ENCODE assay signal across 1 cellular context in the genomic region with DNA sequence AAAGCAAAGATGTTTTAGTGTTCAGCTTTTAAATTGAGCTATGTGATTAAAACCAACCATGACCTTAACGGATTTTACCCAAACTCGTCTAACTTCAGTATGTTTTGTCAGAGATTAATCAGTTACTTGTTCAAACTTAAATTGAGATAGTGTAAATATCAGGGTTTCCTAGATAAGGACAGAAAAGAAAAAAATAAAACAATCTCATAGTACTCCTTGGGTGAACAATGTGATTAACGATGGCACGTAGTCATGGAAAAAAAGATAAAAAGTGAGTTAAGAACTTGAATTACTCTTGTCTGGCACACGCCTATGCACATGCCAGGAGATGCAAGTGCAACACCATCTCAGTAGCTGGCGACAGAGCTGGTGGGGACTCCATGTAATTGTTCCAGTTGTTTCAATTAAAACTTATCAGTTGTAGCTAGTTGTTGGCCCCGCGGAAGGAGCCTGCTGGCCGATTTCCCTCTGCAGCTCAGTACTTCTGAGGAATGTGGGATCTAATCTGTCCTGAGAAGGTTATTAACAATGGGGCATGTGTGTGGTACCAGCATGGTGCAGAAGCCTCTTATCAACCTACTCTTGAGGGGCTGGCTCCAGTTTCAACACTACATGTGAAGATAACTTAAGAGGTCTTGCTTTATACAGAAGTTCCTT.
TF ChIP-seq lines count a peak whose summit lies in the region.

No MANE protein-coding gene starts in this region.

TF ChIP-seq in HepG2, 621 proteins besides CTCF, POLR2A, EP300 and RAD21 (continued from another document and continues in another):
- TF ChIP-seq, protein P1, sequence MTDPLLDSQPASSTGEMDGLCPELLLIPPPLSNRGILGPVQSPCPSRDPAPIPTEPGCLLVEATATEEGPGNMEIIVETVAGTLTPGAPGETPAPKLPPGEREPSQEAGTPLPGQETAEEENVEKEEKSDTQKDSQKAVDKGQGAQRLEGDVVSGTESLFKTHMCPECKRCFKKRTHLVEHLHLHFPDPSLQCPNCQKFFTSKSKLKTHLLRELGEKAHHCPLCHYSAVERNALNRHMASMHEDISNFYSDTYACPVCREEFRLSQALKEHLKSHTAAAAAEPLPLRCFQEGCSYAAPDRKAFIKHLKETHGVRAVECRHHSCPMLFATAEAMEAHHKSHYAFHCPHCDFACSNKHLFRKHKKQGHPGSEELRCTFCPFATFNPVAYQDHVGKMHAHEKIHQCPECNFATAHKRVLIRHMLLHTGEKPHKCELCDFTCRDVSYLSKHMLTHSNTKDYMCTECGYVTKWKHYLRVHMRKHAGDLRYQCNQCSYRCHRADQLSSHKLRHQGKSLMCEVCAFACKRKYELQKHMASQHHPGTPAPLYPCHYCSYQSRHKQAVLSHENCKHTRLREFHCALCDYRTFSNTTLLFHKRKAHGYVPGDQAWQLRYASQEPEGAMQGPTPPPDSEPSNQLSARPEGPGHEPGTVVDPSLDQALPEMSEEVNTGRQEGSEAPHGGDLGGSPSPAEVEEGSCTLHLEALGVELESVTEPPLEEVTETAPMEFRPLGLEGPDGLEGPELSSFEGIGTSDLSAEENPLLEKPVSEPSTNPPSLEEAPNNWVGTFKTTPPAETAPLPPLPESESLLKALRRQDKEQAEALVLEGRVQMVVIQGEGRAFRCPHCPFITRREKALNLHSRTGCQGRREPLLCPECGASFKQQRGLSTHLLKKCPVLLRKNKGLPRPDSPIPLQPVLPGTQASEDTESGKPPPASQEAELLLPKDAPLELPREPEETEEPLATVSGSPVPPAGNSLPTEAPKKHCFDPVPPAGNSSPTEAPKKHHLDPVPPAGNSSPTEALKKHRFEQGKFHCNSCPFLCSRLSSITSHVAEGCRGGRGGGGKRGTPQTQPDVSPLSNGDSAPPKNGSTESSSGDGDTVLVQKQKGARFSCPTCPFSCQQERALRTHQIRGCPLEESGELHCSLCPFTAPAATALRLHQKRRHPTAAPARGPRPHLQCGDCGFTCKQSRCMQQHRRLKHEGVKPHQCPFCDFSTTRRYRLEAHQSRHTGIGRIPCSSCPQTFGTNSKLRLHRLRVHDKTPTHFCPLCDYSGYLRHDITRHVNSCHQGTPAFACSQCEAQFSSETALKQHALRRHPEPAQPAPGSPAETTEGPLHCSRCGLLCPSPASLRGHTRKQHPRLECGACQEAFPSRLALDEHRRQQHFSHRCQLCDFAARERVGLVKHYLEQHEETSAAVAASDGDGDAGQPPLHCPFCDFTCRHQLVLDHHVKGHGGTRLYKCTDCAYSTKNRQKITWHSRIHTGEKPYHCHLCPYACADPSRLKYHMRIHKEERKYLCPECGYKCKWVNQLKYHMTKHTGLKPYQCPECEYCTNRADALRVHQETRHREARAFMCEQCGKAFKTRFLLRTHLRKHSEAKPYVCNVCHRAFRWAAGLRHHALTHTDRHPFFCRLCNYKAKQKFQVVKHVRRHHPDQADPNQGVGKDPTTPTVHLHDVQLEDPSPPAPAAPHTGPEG (CRISPR knock-in tag; IDR thresholded peaks at IDR 0.05) = no peak
- TF ChIP-seq ISL2 (CRISPR knock-in tag; IDR thresholded peaks at IDR 0.05) (no peak), NFATC3 (CRISPR knock-in tag; IDR thresholded peaks at IDR 0.05) (no peak), ZNF337 (CRISPR knock-in tag; IDR thresholded peaks at IDR 0.05; ENCODE audit: borderline replicate concordance, low read depth) (no peak), CBX2 (IDR thresholded peaks at IDR 0.05; ENCODE audit: low read depth, low read length) (no peak), CBX2 (CRISPR knock-in tag; IDR thresholded peaks at IDR 0.05; ENCODE audit: low read depth) (no peak), GABPB1 (CRISPR knock-in tag; IDR thresholded peaks at IDR 0.05) (no peak), TEAD3 (CRISPR knock-in tag; optimal IDR thresholded peaks at IDR 0.05; ENCODE audit: borderline replicate concordance) (no peak), HDAC1 (CRISPR knock-in tag; IDR thresholded peaks at IDR 0.05) (peak; percentile 43; the same call in 1 of the 2 replicates), PITX1 (CRISPR knock-in tag; IDR thresholded peaks at IDR 0.05) (peak; percentile 43; the same call in 1 of the 2 replicates), ZNF598 (CRISPR knock-in tag; IDR thresholded peaks at IDR 0.05; ENCODE audit: borderline replicate concordance) (no peak), ZFP62 (CRISPR knock-in tag; IDR thresholded peaks at IDR 0.05) (no peak), SOX6 (IDR thresholded peaks at IDR 0.05) (no peak), SOX6 (CRISPR knock-in tag; IDR thresholded peaks at IDR 0.05) (peak; percentile 49; the same call in 1 of the 2 replicates), TARDBP (CRISPR knock-in tag; IDR thresholded peaks at IDR 0.05) (no peak), NFYC (CRISPR knock-in tag; IDR thresholded peaks at IDR 0.05) (no peak)
- TF ChIP-seq, protein P2, sequence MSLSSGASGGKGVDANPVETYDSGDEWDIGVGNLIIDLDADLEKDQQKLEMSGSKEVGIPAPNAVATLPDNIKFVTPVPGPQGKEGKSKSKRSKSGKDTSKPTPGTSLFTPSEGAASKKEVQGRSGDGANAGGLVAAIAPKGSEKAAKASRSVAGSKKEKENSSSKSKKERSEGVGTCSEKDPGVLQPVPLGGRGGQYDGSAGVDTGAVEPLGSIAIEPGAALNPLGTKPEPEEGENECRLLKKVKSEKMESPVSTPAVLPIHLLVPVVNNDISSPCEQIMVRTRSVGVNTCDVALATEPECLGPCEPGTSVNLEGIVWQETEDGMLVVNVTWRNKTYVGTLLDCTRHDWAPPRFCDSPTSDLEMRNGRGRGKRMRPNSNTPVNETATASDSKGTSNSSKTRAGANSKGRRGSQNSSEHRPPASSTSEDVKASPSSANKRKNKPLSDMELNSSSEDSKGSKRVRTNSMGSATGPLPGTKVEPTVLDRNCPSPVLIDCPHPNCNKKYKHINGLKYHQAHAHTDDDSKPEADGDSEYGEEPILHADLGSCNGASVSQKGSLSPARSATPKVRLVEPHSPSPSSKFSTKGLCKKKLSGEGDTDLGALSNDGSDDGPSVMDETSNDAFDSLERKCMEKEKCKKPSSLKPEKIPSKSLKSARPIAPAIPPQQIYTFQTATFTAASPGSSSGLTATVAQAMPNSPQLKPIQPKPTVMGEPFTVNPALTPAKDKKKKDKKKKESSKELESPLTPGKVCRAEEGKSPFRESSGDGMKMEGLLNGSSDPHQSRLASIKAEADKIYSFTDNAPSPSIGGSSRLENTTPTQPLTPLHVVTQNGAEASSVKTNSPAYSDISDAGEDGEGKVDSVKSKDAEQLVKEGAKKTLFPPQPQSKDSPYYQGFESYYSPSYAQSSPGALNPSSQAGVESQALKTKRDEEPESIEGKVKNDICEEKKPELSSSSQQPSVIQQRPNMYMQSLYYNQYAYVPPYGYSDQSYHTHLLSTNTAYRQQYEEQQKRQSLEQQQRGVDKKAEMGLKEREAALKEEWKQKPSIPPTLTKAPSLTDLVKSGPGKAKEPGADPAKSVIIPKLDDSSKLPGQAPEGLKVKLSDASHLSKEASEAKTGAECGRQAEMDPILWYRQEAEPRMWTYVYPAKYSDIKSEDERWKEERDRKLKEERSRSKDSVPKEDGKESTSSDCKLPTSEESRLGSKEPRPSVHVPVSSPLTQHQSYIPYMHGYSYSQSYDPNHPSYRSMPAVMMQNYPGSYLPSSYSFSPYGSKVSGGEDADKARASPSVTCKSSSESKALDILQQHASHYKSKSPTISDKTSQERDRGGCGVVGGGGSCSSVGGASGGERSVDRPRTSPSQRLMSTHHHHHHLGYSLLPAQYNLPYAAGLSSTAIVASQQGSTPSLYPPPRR (CRISPR knock-in tag; IDR thresholded peaks at IDR 0.05; ENCODE audit: borderline replicate concordance) = peak; percentile 41; the same call in 1 of the 2 replicates
- TF ChIP-seq, protein P3, sequence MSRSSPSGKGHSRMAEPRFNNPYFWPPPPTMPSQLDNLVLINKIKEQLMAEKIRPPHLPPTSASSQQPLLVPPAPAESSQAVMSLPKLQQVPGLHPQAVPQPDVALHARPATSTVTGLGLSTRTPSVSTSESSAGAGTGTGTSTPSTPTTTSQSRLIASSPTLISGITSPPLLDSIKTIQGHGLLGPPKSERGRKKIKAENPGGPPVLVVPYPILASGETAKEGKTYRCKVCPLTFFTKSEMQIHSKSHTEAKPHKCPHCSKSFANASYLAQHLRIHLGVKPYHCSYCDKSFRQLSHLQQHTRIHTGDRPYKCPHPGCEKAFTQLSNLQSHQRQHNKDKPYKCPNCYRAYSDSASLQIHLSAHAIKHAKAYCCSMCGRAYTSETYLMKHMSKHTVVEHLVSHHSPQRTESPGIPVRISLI (CRISPR knock-in tag; IDR thresholded peaks at IDR 0.05; ENCODE audit: borderline replicate concordance) = peak; percentile 48; the same call in 1 of the 2 replicates
- TF ChIP-seq, protein P4, sequence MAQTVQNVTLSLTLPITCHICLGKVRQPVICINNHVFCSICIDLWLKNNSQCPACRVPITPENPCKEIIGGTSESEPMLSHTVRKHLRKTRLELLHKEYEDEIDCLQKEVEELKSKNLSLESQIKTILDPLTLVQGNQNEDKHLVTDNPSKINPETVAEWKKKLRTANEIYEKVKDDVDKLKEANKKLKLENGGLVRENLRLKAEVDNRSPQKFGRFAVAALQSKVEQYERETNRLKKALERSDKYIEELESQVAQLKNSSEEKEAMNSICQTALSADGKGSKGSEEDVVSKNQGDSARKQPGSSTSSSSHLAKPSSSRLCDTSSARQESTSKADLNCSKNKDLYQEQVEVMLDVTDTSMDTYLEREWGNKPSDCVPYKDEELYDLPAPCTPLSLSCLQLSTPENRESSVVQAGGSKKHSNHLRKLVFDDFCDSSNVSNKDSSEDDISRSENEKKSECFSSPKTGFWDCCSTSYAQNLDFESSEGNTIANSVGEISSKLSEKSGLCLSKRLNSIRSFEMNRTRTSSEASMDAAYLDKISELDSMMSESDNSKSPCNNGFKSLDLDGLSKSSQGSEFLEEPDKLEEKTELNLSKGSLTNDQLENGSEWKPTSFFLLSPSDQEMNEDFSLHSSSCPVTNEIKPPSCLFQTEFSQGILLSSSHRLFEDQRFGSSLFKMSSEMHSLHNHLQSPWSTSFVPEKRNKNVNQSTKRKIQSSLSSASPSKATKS (CRISPR knock-in tag; IDR thresholded peaks at IDR 0.05) = no peak
- TF ChIP-seq, protein P5, sequence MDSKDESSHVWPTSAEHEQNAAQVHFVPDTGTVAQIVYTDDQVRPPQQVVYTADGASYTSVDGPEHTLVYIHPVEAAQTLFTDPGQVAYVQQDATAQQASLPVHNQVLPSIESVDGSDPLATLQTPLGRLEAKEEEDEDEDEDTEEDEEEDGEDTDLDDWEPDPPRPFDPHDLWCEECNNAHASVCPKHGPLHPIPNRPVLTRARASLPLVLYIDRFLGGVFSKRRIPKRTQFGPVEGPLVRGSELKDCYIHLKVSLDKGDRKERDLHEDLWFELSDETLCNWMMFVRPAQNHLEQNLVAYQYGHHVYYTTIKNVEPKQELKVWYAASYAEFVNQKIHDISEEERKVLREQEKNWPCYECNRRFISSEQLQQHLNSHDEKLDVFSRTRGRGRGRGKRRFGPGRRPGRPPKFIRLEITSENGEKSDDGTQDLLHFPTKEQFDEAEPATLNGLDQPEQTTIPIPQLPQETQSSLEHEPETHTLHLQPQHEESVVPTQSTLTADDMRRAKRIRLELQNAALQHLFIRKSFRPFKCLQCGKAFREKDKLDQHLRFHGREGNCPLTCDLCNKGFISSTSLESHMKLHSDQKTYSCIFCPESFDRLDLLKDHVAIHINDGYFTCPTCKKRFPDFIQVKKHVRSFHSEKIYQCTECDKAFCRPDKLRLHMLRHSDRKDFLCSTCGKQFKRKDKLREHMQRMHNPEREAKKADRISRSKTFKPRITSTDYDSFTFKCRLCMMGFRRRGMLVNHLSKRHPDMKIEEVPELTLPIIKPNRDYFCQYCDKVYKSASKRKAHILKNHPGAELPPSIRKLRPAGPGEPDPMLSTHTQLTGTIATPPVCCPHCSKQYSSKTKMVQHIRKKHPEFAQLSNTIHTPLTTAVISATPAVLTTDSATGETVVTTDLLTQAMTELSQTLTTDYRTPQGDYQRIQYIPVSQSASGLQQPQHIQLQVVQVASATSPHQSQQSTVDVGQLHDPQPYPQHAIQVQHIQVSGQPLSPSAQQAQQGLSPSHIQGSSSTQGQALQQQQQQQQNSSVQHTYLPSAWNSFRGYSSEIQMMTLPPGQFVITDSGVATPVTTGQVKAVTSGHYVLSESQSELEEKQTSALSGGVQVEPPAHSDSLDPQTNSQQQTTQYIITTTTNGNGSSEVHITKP (CRISPR knock-in tag; IDR thresholded peaks at IDR 0.05; ENCODE audit: low read depth) = no peak
- TF ChIP-seq, protein P6, sequence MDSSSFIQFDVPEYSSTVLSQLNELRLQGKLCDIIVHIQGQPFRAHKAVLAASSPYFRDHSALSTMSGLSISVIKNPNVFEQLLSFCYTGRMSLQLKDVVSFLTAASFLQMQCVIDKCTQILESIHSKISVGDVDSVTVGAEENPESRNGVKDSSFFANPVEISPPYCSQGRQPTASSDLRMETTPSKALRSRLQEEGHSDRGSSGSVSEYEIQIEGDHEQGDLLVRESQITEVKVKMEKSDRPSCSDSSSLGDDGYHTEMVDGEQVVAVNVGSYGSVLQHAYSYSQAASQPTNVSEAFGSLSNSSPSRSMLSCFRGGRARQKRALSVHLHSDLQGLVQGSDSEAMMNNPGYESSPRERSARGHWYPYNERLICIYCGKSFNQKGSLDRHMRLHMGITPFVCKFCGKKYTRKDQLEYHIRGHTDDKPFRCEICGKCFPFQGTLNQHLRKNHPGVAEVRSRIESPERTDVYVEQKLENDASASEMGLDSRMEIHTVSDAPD (CRISPR knock-in tag; IDR thresholded peaks at IDR 0.05) = no peak; the same call in 1 of the 2 replicates
- TF ChIP-seq, protein P7, sequence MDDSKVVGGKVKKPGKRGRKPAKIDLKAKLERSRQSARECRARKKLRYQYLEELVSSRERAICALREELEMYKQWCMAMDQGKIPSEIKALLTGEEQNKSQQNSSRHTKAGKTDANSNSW (CRISPR knock-in tag; IDR thresholded peaks at IDR 0.05; ENCODE audit: borderline replicate concordance) = no peak
- TF ChIP-seq, protein P8, sequence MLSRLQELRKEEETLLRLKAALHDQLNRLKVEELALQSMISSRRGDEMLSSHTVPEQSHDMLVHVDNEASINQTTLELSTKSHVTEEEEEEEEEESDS (CRISPR knock-in tag; IDR thresholded peaks at IDR 0.05; ENCODE audit: borderline replicate concordance) = no peak
